ENCODE assay signal across 3 cellular contexts in genomic region chr5:7529880-7530279, GRCh38.
A peak's percentile ranks its signal among the peaks of the same experiment; 100 is the strongest.
TF ChIP-seq lines count a peak whose summit lies in the region.

No MANE protein-coding gene starts in this region.

TF ChIP-seq in A549, 52 proteins besides CTCF, POLR2A, EP300 and RAD21 (continued from another document):
- TF ChIP-seq, protein P1, sequence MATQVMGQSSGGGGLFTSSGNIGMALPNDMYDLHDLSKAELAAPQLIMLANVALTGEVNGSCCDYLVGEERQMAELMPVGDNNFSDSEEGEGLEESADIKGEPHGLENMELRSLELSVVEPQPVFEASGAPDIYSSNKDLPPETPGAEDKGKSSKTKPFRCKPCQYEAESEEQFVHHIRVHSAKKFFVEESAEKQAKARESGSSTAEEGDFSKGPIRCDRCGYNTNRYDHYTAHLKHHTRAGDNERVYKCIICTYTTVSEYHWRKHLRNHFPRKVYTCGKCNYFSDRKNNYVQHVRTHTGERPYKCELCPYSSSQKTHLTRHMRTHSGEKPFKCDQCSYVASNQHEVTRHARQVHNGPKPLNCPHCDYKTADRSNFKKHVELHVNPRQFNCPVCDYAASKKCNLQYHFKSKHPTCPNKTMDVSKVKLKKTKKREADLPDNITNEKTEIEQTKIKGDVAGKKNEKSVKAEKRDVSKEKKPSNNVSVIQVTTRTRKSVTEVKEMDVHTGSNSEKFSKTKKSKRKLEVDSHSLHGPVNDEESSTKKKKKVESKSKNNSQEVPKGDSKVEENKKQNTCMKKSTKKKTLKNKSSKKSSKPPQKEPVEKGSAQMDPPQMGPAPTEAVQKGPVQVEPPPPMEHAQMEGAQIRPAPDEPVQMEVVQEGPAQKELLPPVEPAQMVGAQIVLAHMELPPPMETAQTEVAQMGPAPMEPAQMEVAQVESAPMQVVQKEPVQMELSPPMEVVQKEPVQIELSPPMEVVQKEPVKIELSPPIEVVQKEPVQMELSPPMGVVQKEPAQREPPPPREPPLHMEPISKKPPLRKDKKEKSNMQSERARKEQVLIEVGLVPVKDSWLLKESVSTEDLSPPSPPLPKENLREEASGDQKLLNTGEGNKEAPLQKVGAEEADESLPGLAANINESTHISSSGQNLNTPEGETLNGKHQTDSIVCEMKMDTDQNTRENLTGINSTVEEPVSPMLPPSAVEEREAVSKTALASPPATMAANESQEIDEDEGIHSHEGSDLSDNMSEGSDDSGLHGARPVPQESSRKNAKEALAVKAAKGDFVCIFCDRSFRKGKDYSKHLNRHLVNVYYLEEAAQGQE (IDR thresholded peaks at IDR 0.05) = peak; percentile 68; the same call in 1 of the 2 replicates
- peak; percentile 37 for TF ChIP-seq MAFK (IDR thresholded peaks at IDR 0.05; ENCODE audit: partially characterized antibody)
TF ChIP-seq in A549: peak in this region for 2.

TF ChIP-seq in GM23338, 12 proteins besides CTCF, POLR2A, EP300 and RAD21:
- TF ChIP-seq, protein P1 (IDR thresholded peaks at IDR 0.05; ENCODE audit: unreplicated experiment) = peak; percentile 68
- TF ChIP-seq EZH2phosphoT487 (IDR thresholded peaks at IDR 0.05; ENCODE audit: unreplicated experiment) = no peak

TF ChIP-seq in GM12878, 131 proteins besides CTCF, POLR2A, EP300 and RAD21 (continued from another document):
- TF ChIP-seq, protein P1 (IDR thresholded peaks at IDR 0.05; ENCODE audit: low read depth, low read length) = peak; percentile 64; the same call in 1 of the 2 replicates
- TF ChIP-seq, protein P2, sequence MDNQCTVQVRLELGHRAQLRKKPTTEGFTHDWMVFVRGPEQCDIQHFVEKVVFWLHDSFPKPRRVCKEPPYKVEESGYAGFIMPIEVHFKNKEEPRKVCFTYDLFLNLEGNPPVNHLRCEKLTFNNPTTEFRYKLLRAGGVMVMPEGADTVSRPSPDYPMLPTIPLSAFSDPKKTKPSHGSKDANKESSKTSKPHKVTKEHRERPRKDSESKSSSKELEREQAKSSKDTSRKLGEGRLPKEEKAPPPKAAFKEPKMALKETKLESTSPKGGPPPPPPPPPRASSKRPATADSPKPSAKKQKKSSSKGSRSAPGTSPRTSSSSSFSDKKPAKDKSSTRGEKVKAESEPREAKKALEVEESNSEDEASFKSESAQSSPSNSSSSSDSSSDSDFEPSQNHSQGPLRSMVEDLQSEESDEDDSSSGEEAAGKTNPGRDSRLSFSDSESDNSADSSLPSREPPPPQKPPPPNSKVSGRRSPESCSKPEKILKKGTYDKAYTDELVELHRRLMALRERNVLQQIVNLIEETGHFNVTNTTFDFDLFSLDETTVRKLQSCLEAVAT (IDR thresholded peaks at IDR 0.05) = no peak
- TF ChIP-seq CBFB (IDR thresholded peaks at IDR 0.05; ENCODE audit: low read depth) = no peak
- TF ChIP-seq BRCA1 (IDR thresholded peaks at IDR 0.05; ENCODE audit: low read depth, low read length) = no peak
- no peak for TF ChIP-seq ESRRA (IDR thresholded peaks at IDR 0.05; ENCODE audit: low read length)
- TF ChIP-seq IKZF2 (IDR thresholded peaks at IDR 0.05) = no peak
